1 cellular context compared by ENCODE assay signal in genomic region chr12:53210843-53211242, GRCh38.
TF ChIP-seq lines count a peak whose summit lies in the region.

No MANE protein-coding gene starts in this region.

TF ChIP-seq in HepG2, 621 proteins besides CTCF, POLR2A, EP300 and RAD21:
- TF ChIP-seq SETDB1 (CRISPR knock-in tag; IDR thresholded peaks at IDR 0.05; ENCODE audit: borderline replicate concordance) (no peak), ZNF652 (CRISPR knock-in tag; IDR thresholded peaks at IDR 0.05; ENCODE audit: borderline replicate concordance, low read depth) (0 out of 2 replicates have a peak, but pooled peaks have one; percentile 17), ARHGAP35 (CRISPR knock-in tag; IDR thresholded peaks at IDR 0.05; ENCODE audit: borderline replicate concordance) (no peak), U2AF2 (IDR thresholded peaks at IDR 0.05; ENCODE audit: low read depth, low read length) (no peak), LRRFIP1 (CRISPR knock-in tag; conservative IDR thresholded peaks at IDR 0.05) (no peak), ZNF337 (CRISPR knock-in tag; IDR thresholded peaks at IDR 0.05; ENCODE audit: borderline replicate concordance, low read depth) (no peak), ZNF180 (CRISPR knock-in tag; IDR thresholded peaks at IDR 0.05; ENCODE audit: borderline replicate concordance, low read depth) (no peak), ZNF468 (CRISPR knock-in tag; IDR thresholded peaks at IDR 0.05) (no peak), LCORL (IDR thresholded peaks at IDR 0.05) (no peak), LCORL (CRISPR knock-in tag; IDR thresholded peaks at IDR 0.05) (0 out of 2 replicates have a peak, but pooled peaks have one; percentile 12), HNF4A (CRISPR knock-in tag; IDR thresholded peaks at IDR 0.05) (peak; percentile 61), PAXIP1 (CRISPR knock-in tag; conservative IDR thresholded peaks at IDR 0.05) (0 out of 2 replicates have a peak, but pooled peaks have one; percentile 20)
